15 cellular contexts compared by ENCODE assay signal in genomic region chr7:141355057-141355456, GRCh38.
DNase-seq lines count a peak whose midpoint lies in the region; ATAC-seq and TF ChIP-seq lines count a peak whose summit lies in the region.
"Had no signal": no experiment of that assay in that cellular context is flagged by ENCODE, and none has a peak within 500 bp of the region (broad histone marks: within the 10 kb centered on the region; RNA-seq: fewer than 3 reads in every experiment).

No MANE protein-coding gene starts in this region.

- no peak overlapping the region for H2AFZ ChIP-seq in neural progenitor cell (replicated peaks)

- H3K4me2 ChIP-seq in neural progenitor cell = peak overlapping the region; percentile 53

- CTCF ChIA-PET in T-cell (lab: Charles Lee) = no interaction called here

- H3K9me3 Mint-ChIP-seq in neural progenitor cell = no peaks in the 10 kb centered on the region
- peaks cover 0 to 6% (median 0%) of the 10 kb centered on the region in 3 donors for H3K9me3 Mint-ChIP-seq in T-cell
- H3K9me3 Mint-ChIP-seq: stimulated activated naive CD8-positive, alpha-beta T cell treated with anti-CD3 and anti-CD28 coated beads, Interleukin-15, Interleukin-2, amounts not matched to agents 100 ng/mL and 50 ng/mL, for 24 hours had no signal

- H3K36me3 ChIP-seq in neural progenitor cell = no peaks in the 10 kb centered on the region
- H3K36me3 ChIP-seq: gastroesophageal sphincter had no signal

- H3K9me3 ChIP-seq in neural progenitor cell (ENCODE audit: low read depth) = no peaks in the 10 kb centered on the region
- H3K9me3 ChIP-seq: gastroesophageal sphincter had no signal

- H4K20me1 ChIP-seq in neural progenitor cell (ENCODE audit: low read depth) = no peaks in the 10 kb centered on the region

- peaks cover 19% of the 10 kb centered on the region for H3K4me1 ChIP-seq in neural progenitor cell

- H3K4me1 Mint-ChIP-seq in neural progenitor cell = peaks cover 13% of the 10 kb centered on the region
- H3K4me1 Mint-ChIP-seq in T-cell = peaks cover 0 to 11% (median 0%) of the 10 kb centered on the region in 3 donors
- H3K4me1 Mint-ChIP-seq: CD4-positive, CD25-positive, alpha-beta regulatory T cell; naive B cell had no signal

- no peak for TF ChIP-seq CTCF in neural progenitor cell (IDR thresholded peaks at IDR 0.05)

- DNase-seq in EH (ENCODE audit: low read depth) = peak; percentile 22
- peak; percentile 36 for DNase-seq in NCI-H69 (lab: John Stamatoyannopoulos, UW)
- DNase-seq in dermis blood vessel endothelial cell = peak; percentile 73
- DNase-seq in neural progenitor cell (ENCODE audit: low spot score) = no peak
- no peak for DNase-seq in OCI-M2 (lab: John Stamatoyannopoulos, UW; ENCODE audit: unreplicated experiment)
- no peak for DNase-seq in epidermal melanocyte (ENCODE audit: insufficient read length, low spot score)
- DNase-seq in T-cell = no peak
- DNase-seq in NCI-H748 treated with DMSO at 0.1 percent for 48 hours (lab: John Stamatoyannopoulos, UW) = no peak
- DNase-seq: activated naive CD4-positive, alpha-beta T cell; CD4-positive, CD25-positive, alpha-beta regulatory T cell; cortex of kidney; naive B cell had no signal

- H3K4me3 ChIP-seq in neural progenitor cell = no peak overlapping the region
- H3K4me3 ChIP-seq: gastroesophageal sphincter had no signal

- H3K4me3 Mint-ChIP-seq in neural progenitor cell (no peak overlapping the region), T-cell (no peak overlapping the region)
- H3K4me3 Mint-ChIP-seq: CD4-positive, CD25-positive, alpha-beta regulatory T cell; naive B cell; stimulated activated naive CD8-positive, alpha-beta T cell treated with anti-CD3 and anti-CD28 coated beads, Interleukin-15, Interleukin-2, amounts not matched to agents 100 ng/mL and 50 ng/mL, for 24 hours had no signal

- H3K9ac ChIP-seq in neural progenitor cell = no peak overlapping the region

- no peaks in the 10 kb centered on the region for H3K27me3 ChIP-seq in neural progenitor cell
- H3K27me3 ChIP-seq: gastroesophageal sphincter had no signal

- no peak for ATAC-seq in T-cell (replicated peaks in 1 of 4)
- ATAC-seq: gastroesophageal sphincter, sciatic nerve had no signal

- peak overlapping the region; percentile 20 for H3K27ac ChIP-seq in neural progenitor cell
- H3K27ac ChIP-seq: gastroesophageal sphincter had no signal

- peaks cover 4% of the 10 kb centered on the region for H3K27me3 Mint-ChIP-seq in neural progenitor cell (ENCODE audit: insufficient read depth, low read depth)
- H3K27me3 Mint-ChIP-seq in T-cell = peaks cover 0 to 10% of the 10 kb centered on the region in 2 donors

- POLR2A ChIA-PET in T-cell (lab: Charles Lee) = no interaction called here

- H3K27ac Mint-ChIP-seq in neural progenitor cell (peak overlapping the region; percentile 43), T-cell (no peak overlapping the region)
- H3K27ac Mint-ChIP-seq: CD4-positive, CD25-positive, alpha-beta regulatory T cell; naive B cell; stimulated activated naive CD8-positive, alpha-beta T cell treated with anti-CD3 and anti-CD28 coated beads, Interleukin-15, Interleukin-2, amounts not matched to agents 100 ng/mL and 50 ng/mL, for 24 hours had no signal

- H3F3A ChIP-seq in neural progenitor cell (ENCODE audit: low read depth) = peaks cover 8% of the 10 kb centered on the region

- H3K36me3 Mint-ChIP-seq in neural progenitor cell = no peaks in the 10 kb centered on the region
- no peaks in the 10 kb centered on the region for H3K36me3 Mint-ChIP-seq in T-cell
- H3K36me3 Mint-ChIP-seq: CD4-positive, CD25-positive, alpha-beta regulatory T cell; naive B cell had no signal

- no peaks in the 10 kb centered on the region for H3K79me2 ChIP-seq in neural progenitor cell (ENCODE audit: low read depth)

Comparison
In these comparisons a context has a peak if more than half of its experiments do, and no peak if none do; other contexts are left out.
1. DNase-seq: peak in EH (single experiment), NCI-H69 (single experiment) and dermis blood vessel endothelial cell (single experiment); none in neural progenitor cell (single experiment), OCI-M2 (single experiment), epidermal melanocyte (single experiment), T-cell (0 of 34) and NCI-H748 treated with DMSO at 0.1 percent for 48 hours (single experiment).